ENCODE assay signal across 1 cellular context in genomic region chr6:113762611-113763010, GRCh38.
TF ChIP-seq lines count a peak whose summit lies in the region.

No MANE protein-coding gene starts in this region.

TF ChIP-seq in SK-N-SH treated with all-trans-retinoic acid at 6 μM for 48 hours, 23 proteins besides CTCF, POLR2A, EP300 and RAD21 (continued from another document):
- no peak for TF ChIP-seq PATZ1 (CRISPR knock-in tag; IDR thresholded peaks at IDR 0.05; ENCODE audit: borderline replicate concordance)
- no peak for TF ChIP-seq TCF4 (CRISPR knock-in tag; IDR thresholded peaks at IDR 0.05; ENCODE audit: borderline replicate concordance)
- no peak for TF ChIP-seq ZFP30 (CRISPR knock-in tag; IDR thresholded peaks at IDR 0.05)
- no peak for TF ChIP-seq ZNF8 (CRISPR knock-in tag; IDR thresholded peaks at IDR 0.05)
- no peak for TF ChIP-seq CSRNP3 (CRISPR knock-in tag; IDR thresholded peaks at IDR 0.05)
- no peak for TF ChIP-seq ISL1 (CRISPR knock-in tag; IDR thresholded peaks at IDR 0.05)
- TF ChIP-seq GLIS3 (CRISPR knock-in tag; IDR thresholded peaks at IDR 0.05): no peak
- no peak for TF ChIP-seq ZC3H10 (CRISPR knock-in tag; IDR thresholded peaks at IDR 0.05)
